Comparison of ENCODE assay signal across 1 cellular context in genomic region chr7:25805027-25805687, GRCh38.
TF ChIP-seq lines count a peak whose summit lies in the region.

No MANE protein-coding gene starts in this region.

TF ChIP-seq in SK-N-SH treated with all-trans-retinoic acid at 6 μM for 48 hours, 23 proteins besides CTCF, POLR2A, EP300 and RAD21 (continued from another document):
- peak; percentile 35; the same call in 1 of the 2 replicates for TF ChIP-seq PATZ1 (CRISPR knock-in tag; IDR thresholded peaks at IDR 0.05; ENCODE audit: borderline replicate concordance)
- no peak for TF ChIP-seq CSRNP3 (CRISPR knock-in tag; IDR thresholded peaks at IDR 0.05)
- TF ChIP-seq PPARA (CRISPR knock-in tag; IDR thresholded peaks at IDR 0.05; ENCODE audit: borderline replicate concordance) = no peak
- 0 out of 2 replicates have a peak, but pooled peaks have one; percentile 16 for TF ChIP-seq TSHZ2 (CRISPR knock-in tag; IDR thresholded peaks at IDR 0.05)
- TF ChIP-seq ZNF8 (CRISPR knock-in tag; IDR thresholded peaks at IDR 0.05) = no peak
- no peak for TF ChIP-seq OSR1 (CRISPR knock-in tag; IDR thresholded peaks at IDR 0.05)
TF ChIP-seq in SK-N-SH treated with all-trans-retinoic acid at 6 μM for 48 hours: peak in this region for 4.
